17 cellular contexts compared by ENCODE assay signal in the genomic region with DNA sequence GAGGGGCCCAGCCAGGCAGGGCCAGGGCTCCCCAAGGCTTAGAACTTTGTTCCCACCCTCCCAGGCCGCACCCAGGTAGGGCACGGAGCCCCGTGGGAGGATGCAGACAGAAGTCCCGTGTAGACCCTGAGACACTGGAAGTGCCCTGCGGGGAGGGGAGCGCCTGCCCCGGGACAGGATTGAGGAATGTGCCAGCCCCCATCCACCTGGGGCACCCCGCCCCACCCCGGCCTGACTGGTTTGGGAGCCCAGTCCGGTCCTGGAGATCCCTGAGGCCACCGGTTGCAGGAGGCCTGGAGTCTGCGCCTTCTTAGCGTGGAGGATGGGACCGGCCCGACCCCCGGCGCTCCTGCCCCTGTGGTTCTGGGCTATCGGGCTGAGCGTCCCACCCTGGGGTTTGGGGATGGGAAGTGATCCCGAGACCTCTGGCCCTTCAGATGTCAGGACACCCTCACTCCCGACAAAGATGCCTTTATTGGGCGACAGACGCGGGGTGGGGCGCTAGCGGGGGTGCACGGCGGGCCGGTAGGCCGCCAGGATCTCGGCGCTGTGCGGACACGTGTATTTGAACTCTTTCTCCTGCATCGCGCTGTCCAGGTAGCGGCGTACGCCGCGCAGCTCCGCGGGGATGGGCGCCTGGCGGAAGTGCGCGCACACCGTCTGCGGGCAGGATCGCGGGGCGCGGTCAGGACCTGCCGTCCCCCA. TPM values are rescaled to one million over a fixed set of nuclear protein-coding genes. Genes with fewer than 3 reads are reported as not detected.
A peak's percentile ranks its signal among the peaks of the same experiment; 100 is the strongest.
DNase-seq lines count a peak whose midpoint lies in the region; ATAC-seq, FAIRE-seq and TF ChIP-seq lines count a peak whose summit lies in the region.
"Had no signal": no experiment of that assay in that cellular context is flagged by ENCODE, and none has a peak within 500 bp of the region (broad histone marks: within the 10 kb centered on the region; RNA-seq: fewer than 3 reads in every experiment).

No MANE protein-coding gene starts in this region.

- no peaks in the 10 kb centered on the region for H4K20me1 ChIP-seq in GM23338 (replicated peaks; ENCODE audit: insufficient read depth)
- no peaks in the 10 kb centered on the region for H4K20me1 ChIP-seq in K562 (replicated peaks; ENCODE audit: control insufficient read depth, insufficient read depth, low read length)

- no peak for TF ChIP-seq EP300 in K562 (IDR thresholded peaks at IDR 0.05; ENCODE audit: low read length)

- H3K36me3 Mint-ChIP-seq in activated CD4-positive, alpha-beta T cell treated with anti-CD3 and anti-CD28 coated beads, Interleukin-2, amount 10 ng/mL, durations not matched to agents 24 days and 14 days (ENCODE audit: low read depth): peaks cover 18% of the 10 kb centered on the region
- H3K36me3 Mint-ChIP-seq in GM23338 (ENCODE audit: low read depth) (no peaks in the 10 kb centered on the region; the same call in 2 of the 3 replicates), natural killer cell (no peaks in the 10 kb centered on the region)

- H3K27ac Mint-ChIP-seq in activated CD4-positive, alpha-beta T cell treated with anti-CD3 and anti-CD28 coated beads, Interleukin-2, amount 10 ng/mL, durations not matched to agents 24 days and 14 days: no peak overlapping the region
- H3K27ac Mint-ChIP-seq in GM23338 (no peak overlapping the region), natural killer cell (peak overlapping the region; percentile 92 to 96)

- BruUV-seq in K562 (replicated peaks; lab: Mats Ljungman, UMichigan): no TSS peak

- no peak for TF ChIP-seq POLR2A in K562 (conservative IDR thresholded peaks at IDR 0.05)

- in situ Hi-C loops in K562 (cut with MboI): no loop called here

- H3K9ac ChIP-seq in K562 (ENCODE audit: insufficient read depth in 1 of 2, low read depth in 2 of 2, low read length in 2 of 2): no peak overlapping the region; a peak in 1 of 4 replicates
- H3K9ac ChIP-seq: parathyroid adenoma had no signal

- TF ChIP-seq CTCF in GM23338 (conservative IDR thresholded peaks at IDR 0.05; ENCODE audit: low read depth in 2 of 2) (no peak), K562 (IDR thresholded peaks at IDR 0.05 in 2 of 3, conservative IDR thresholded peaks at IDR 0.05 in 1 of 3; ENCODE audit: insufficient read depth in 2 of 3, low read depth in 1 of 3, low read length in 3 of 3) (no peak), natural killer cell (IDR thresholded peaks at IDR 0.05) (no peak)

- peaks cover 50% of the 10 kb centered on the region for H3K27me3 ChIP-seq in GM23338 (ENCODE audit: insufficient read depth)
- no peaks in the 10 kb centered on the region for H3K27me3 ChIP-seq in K562 (ENCODE audit: control insufficient read depth in 2 of 2, insufficient read depth in 2 of 2, low read length in 2 of 2)

- intact Hi-C loops in activated CD4-positive, alpha-beta T cell treated with anti-CD3 and anti-CD28 coated beads, Interleukin-2, amount 10 ng/mL, durations not matched to agents 24 days and 14 days (cut with micrococcal nuclease): no loop called here
- intact Hi-C loops in K562 (cut with micrococcal nuclease) (loop anchor here (5.0 kb wide), 1 partner anchor 47 kb away; the partner anchor contains the start of gene C8G), natural killer cell (cut with micrococcal nuclease) (no loop called here)

- H3K4me2 ChIP-seq in GM23338 (peak overlapping the region; percentile 86), K562 (ENCODE audit: insufficient read depth, low read length) (no peak overlapping the region)

- no peaks in the 10 kb centered on the region for H3K79me2 ChIP-seq in GM23338 (replicated peaks; ENCODE audit: insufficient read depth)
- H3K79me2 ChIP-seq in K562 (ENCODE audit: control insufficient read depth, insufficient read depth, low read length): peaks cover 18% of the 10 kb centered on the region
- H3K79me2 ChIP-seq: parathyroid adenoma had no signal

- H3K4me3 ChIP-seq in GM23338 (peak overlapping the region; percentile 55; the same call in 1 of the 2 replicates), K562 (no peak overlapping the region)

- H2AFZ ChIP-seq in GM23338: no peak overlapping the region
- H2AFZ ChIP-seq in K562 (ENCODE audit: low read depth, low read length): no peak overlapping the region
- H2AFZ ChIP-seq: parathyroid adenoma had no signal

- peaks cover 10% of the 10 kb centered on the region for H3K27me3 Mint-ChIP-seq in activated CD4-positive, alpha-beta T cell treated with anti-CD3 and anti-CD28 coated beads, Interleukin-2, amount 10 ng/mL, durations not matched to agents 24 days and 14 days
- H3K27me3 Mint-ChIP-seq in GM23338 (ENCODE audit: insufficient read depth, low read depth, poor library complexity) (peaks cover 31% of the 10 kb centered on the region), natural killer cell (ENCODE audit: low read depth in 2 of 2) (no peaks in the 10 kb centered on the region)

- H3F3A ChIP-seq in GM23338 (replicated peaks; ENCODE audit: low read depth): no peaks in the 10 kb centered on the region

- H3K4me1 ChIP-seq in GM23338 (ENCODE audit: insufficient read depth): peaks cover 6% of the 10 kb centered on the region; the same call in 1 of the 2 replicates
- peaks cover 30 to 75% of the 10 kb centered on the region in 2 experiments for H3K4me1 ChIP-seq in K562 (replicated peaks in 1 of 2; ENCODE audit: control insufficient read depth in 2 of 2, insufficient read depth in 2 of 2, low read length in 2 of 2)
- H3K4me1 ChIP-seq: parathyroid adenoma had no signal

- H3K9me2 ChIP-seq in GM23338 (ENCODE audit: insufficient read depth): no peaks in the 10 kb centered on the region

- H3K27ac ChIP-seq in GM23338 (ENCODE audit: low read depth): no peak overlapping the region
- no peak overlapping the region for H3K27ac ChIP-seq in K562 (ENCODE audit: extremely low read depth, low read depth, low read length)
- H3K27ac ChIP-seq: parathyroid adenoma had no signal

- no peak for TF ChIP-seq RAD21 in K562 (CRISPR knock-in tag; conservative IDR thresholded peaks at IDR 0.05 in 1 of 2, IDR thresholded peaks at IDR 0.05 in 1 of 2)

- POLR2A ChIA-PET in K562 (lab: Yijun Ruan, JAX): no interaction called here

- peaks cover 6% of the 10 kb centered on the region for H3K9me3 ChIP-seq in K562 (replicated peaks; ENCODE audit: control insufficient read depth, insufficient read depth, low read depth, low read length)

- CTCF ChIA-PET in K562 (lab: Yijun Ruan, JAX; ENCODE audit: low intra/inter-chr PET ratio): no interaction called here

- ATAC-seq in GM23338 (peak; percentile 19), K562 (no peak), natural killer cell (no peak)

- DNase-seq in activated CD4-positive, alpha-beta T cell treated with anti-CD3 and anti-CD28 coated beads, Interleukin-2, amount 10 ng/mL, durations not matched to agents 24 days and 14 days: no peak
- DNase-seq in activated CD4-positive, alpha-beta T cell treated with anti-CD3 and anti-CD28 coated beads, Interleukin-2, amount 50 U/mL, for 1 hour: no peak
- DNase-seq in GM23338 (ENCODE audit: low spot score) (peak; percentile 49), K562 (ENCODE audit: extremely low read depth in 1 of 4, low spot score in 3 of 4) (no peak), natural killer cell (no peak), AG08395 (ENCODE audit: low spot score) (no peak), retina (no peak), NCI-H2029 (lab: John Stamatoyannopoulos, UW) (no peak)
- DNase-seq: cerebellar nuclear complex; NCI-H1417 treated with DMSO at 0.1 percent for 48 hours; stimulated activated CD4-positive, alpha-beta T cell treated with anti-CD3 and anti-CD28 coated beads, Interleukin-12 subunit alpha, Interleukin-12 subunit beta, amount 100 ng/mL, for 4 hours had no signal

- no peaks in the 10 kb centered on the region for H3K9me1 ChIP-seq in K562 (ENCODE audit: control insufficient read depth, insufficient read depth, low read length)

- no peaks in the 10 kb centered on the region for H3K9me3 Mint-ChIP-seq in activated CD4-positive, alpha-beta T cell treated with anti-CD3 and anti-CD28 coated beads, Interleukin-2, amount 10 ng/mL, durations not matched to agents 24 days and 14 days
- H3K9me3 Mint-ChIP-seq in GM23338 (peaks cover 10% of the 10 kb centered on the region), natural killer cell (no peaks in the 10 kb centered on the region)

- H3K4me1 Mint-ChIP-seq in activated CD4-positive, alpha-beta T cell treated with anti-CD3 and anti-CD28 coated beads, Interleukin-2, amount 10 ng/mL, durations not matched to agents 24 days and 14 days: peaks cover 31% of the 10 kb centered on the region
- H3K4me1 Mint-ChIP-seq in GM23338 (peaks cover 3% of the 10 kb centered on the region), natural killer cell (peaks cover 32 to 70% of the 10 kb centered on the region in 2 donors)

- peak overlapping the region; percentile 87 for H3K4me3 Mint-ChIP-seq in activated CD4-positive, alpha-beta T cell treated with anti-CD3 and anti-CD28 coated beads, Interleukin-2, amount 10 ng/mL, durations not matched to agents 24 days and 14 days
- H3K4me3 Mint-ChIP-seq in GM23338 (peak overlapping the region; percentile 46; the same call in 2 of the 3 replicates), natural killer cell (peak overlapping the region; percentile 88)

- FAIRE-seq in K562 (lab: Jason Lieb, UNC): no peak
- FAIRE-seq: A204.1, endothelial cell of umbilical vein, G401.6, TTC549 had no signal

- no peaks in the 10 kb centered on the region for H3K36me3 ChIP-seq in GM23338 (ENCODE audit: insufficient read depth)
- peaks cover 22% of the 10 kb centered on the region; the same call in 1 of the 3 replicates for H3K36me3 ChIP-seq in K562 (ENCODE audit: control insufficient read depth, insufficient read depth, low read length)

- WGBS in K562 (ENCODE audit: insufficient coverage, low coverage, missing lambda C conversion rate): over 99% methylated on average over 33 of the region's 54 CpGs

RNA-seq across cellular contexts. Expression of gene CLIC3, which starts 2.0 kb away (rescaled TPM):
- not detected in 2 replicates for total RNA-seq in activated CD4-positive, alpha-beta T cell treated with anti-CD3 and anti-CD28 coated beads, Interleukin-2, amount 10 ng/mL, durations not matched to agents 24 days and 14 days
- total RNA-seq in GM23338 (2014; rRNA removed; shearing (Covaris generic)): 0.56 TPM in 1 of 2 replicates, not detected in the other
- 0.53 and 0.57 TPM in 2 replicates for polyA plus RNA-seq in GM23338 (2016; fragmentation: Nextera tagmentation; extraction: Ambion mirVana)
- not detected in 2 replicates for total RNA-seq in K562 (2011; cell fraction: chromatin; rRNA removed; ENCODE audit: low replicate concordance)
- not detected in 2 replicates for total RNA-seq in K562 (2011; cell fraction: nucleolus; rRNA removed)
- not detected in 2 replicates for total RNA-seq in K562 (2011; cell fraction: nucleoplasm; rRNA removed)
- not detected in 2 replicates for total RNA-seq in K562 (2014; rRNA removed)
- not detected in 2 replicates for total RNA-seq in K562 (2014; rRNA removed; fragmentation: Illumina TruSeq; extraction: Trizol)
- total RNA-seq in K562 (2015; rRNA removed; fragmentation: Illumina TruSeq; extraction: Trizol): not detected in 2 replicates
- 0.18 and 0.29 TPM in 2 replicates for total RNA-seq in K562 (2021)
- polyA plus RNA-seq in K562 (2011; rRNA removed): 0.07 TPM in 1 of 2 replicates, not detected in the other
- 0.22 and 1.1 TPM in 2 replicates for polyA plus RNA-seq in K562 (2011; cell fraction: cytosol; rRNA removed)
- 0.34 and 0.65 TPM in 2 replicates for polyA plus RNA-seq in K562 (2011; cell fraction: nucleus; rRNA removed)
- polyA plus RNA-seq in K562 (2012): 0.58 and 0.59 TPM in 2 replicates
- not detected in 2 replicates for polyA plus RNA-seq in K562 (2014; fragmentation: Illumina TruSeq; extraction: Trizol)
- not detected for polyA plus RNA-seq in K562 (2014; fragmentation: Nextera tagmentation; extraction: Ambion mirVana)
- polyA plus RNA-seq in K562 (2014; rRNA removed): 0.27 TPM in 1 of 2 replicates, not detected in the other
- not detected in 2 replicates for polyA minus RNA-seq in K562 (2011; rRNA and poly(A)+ RNA removed)
- not detected in 2 replicates for polyA minus RNA-seq in K562 (2011; cell fraction: cytosol; rRNA and poly(A)+ RNA removed)
- polyA minus RNA-seq in K562 (2011; cell fraction: nucleus; rRNA and poly(A)+ RNA removed): 0.27 and 0.44 TPM in 2 replicates
- 100 to 1,000 TPM; 144 to 286 (median 161) TPM for total RNA-seq in natural killer cell
- total RNA-seq: endothelial cell of umbilical vein had no signal

RNA-seq across cellular contexts. Expression of gene PAXX, which starts 2.1 kb away (rescaled TPM):
- 87.8 and 90.2 TPM in 2 replicates for total RNA-seq in activated CD4-positive, alpha-beta T cell treated with anti-CD3 and anti-CD28 coated beads, Interleukin-2, amount 10 ng/mL, durations not matched to agents 24 days and 14 days
- 33.9 and 71.5 TPM in 2 replicates for total RNA-seq in GM23338 (2014; rRNA removed; shearing (Covaris generic))
- polyA plus RNA-seq in GM23338 (2016; fragmentation: Nextera tagmentation; extraction: Ambion mirVana) (86.0 and 88.3 TPM in 2 replicates), K562 (2011; rRNA removed) (38.5 and 41.3 TPM in 2 replicates), K562 (2014; fragmentation: Illumina TruSeq; extraction: Trizol) (23.3 and 45.8 TPM in 2 replicates), K562 (2014; fragmentation: Nextera tagmentation; extraction: Ambion mirVana) (1 to 10 TPM; 1.2 to 6.2 TPM), K562 (2014; rRNA removed) (175 and 182 TPM in 2 replicates)
- total RNA-seq in K562 (2011; cell fraction: chromatin; rRNA removed; ENCODE audit: low replicate concordance): 38.8 and 156 TPM in 2 replicates
- 232 and 251 TPM in 2 replicates for total RNA-seq in K562 (2011; cell fraction: nucleolus; rRNA removed)
- 92.5 and 109 TPM in 2 replicates for total RNA-seq in K562 (2011; cell fraction: nucleoplasm; rRNA removed)
- total RNA-seq in K562 (2014; rRNA removed) (147 and 175 TPM in 2 replicates), K562 (2014; rRNA removed; fragmentation: Illumina TruSeq; extraction: Trizol) (13.6 and 20.4 TPM in 2 replicates), K562 (2015; rRNA removed; fragmentation: Illumina TruSeq; extraction: Trizol) (59.9 and 63.7 TPM in 2 replicates), K562 (2021) (136 and 140 TPM in 2 replicates), natural killer cell (100 to 1,000 TPM; 161 to 188 (median 161) TPM)
- 53.8 and 128 TPM in 2 replicates for polyA plus RNA-seq in K562 (2011; cell fraction: cytosol; rRNA removed)
- polyA plus RNA-seq in K562 (2011; cell fraction: nucleus; rRNA removed): 400 and 559 TPM in 2 replicates
- polyA plus RNA-seq in K562 (2012): 69.4 and 95.1 TPM in 2 replicates
- polyA minus RNA-seq in K562 (2011; rRNA and poly(A)+ RNA removed): 1.6 and 3.6 TPM in 2 replicates
- 13.8 and 14.0 TPM in 2 replicates for polyA minus RNA-seq in K562 (2011; cell fraction: cytosol; rRNA and poly(A)+ RNA removed)
- 57.6 and 59.5 TPM in 2 replicates for polyA minus RNA-seq in K562 (2011; cell fraction: nucleus; rRNA and poly(A)+ RNA removed)

RNA-seq across cellular contexts. Expression of gene LCNL1, which starts 11.5 kb away (rescaled TPM):
- total RNA-seq in activated CD4-positive, alpha-beta T cell treated with anti-CD3 and anti-CD28 coated beads, Interleukin-2, amount 10 ng/mL, durations not matched to agents 24 days and 14 days: not detected in 2 replicates
- not detected in 2 replicates for total RNA-seq in GM23338 (2014; rRNA removed; shearing (Covaris generic))
- polyA plus RNA-seq in GM23338 (2016; fragmentation: Nextera tagmentation; extraction: Ambion mirVana) (0.11 and 0.14 TPM in 2 replicates), K562 (2011; rRNA removed) (0.04 and 0.14 TPM in 2 replicates), K562 (2014; fragmentation: Illumina TruSeq; extraction: Trizol) (0.04 TPM in 1 of 2 replicates, not detected in the other), K562 (2014; fragmentation: Nextera tagmentation; extraction: Ambion mirVana) (not detected), K562 (2014; rRNA removed) (0.11 and 0.12 TPM in 2 replicates)
- total RNA-seq in K562 (2011; cell fraction: chromatin; rRNA removed; ENCODE audit: low replicate concordance): 3.1 and 3.4 TPM in 2 replicates
- 1.2 and 1.7 TPM in 2 replicates for total RNA-seq in K562 (2011; cell fraction: nucleolus; rRNA removed)
- total RNA-seq in K562 (2011; cell fraction: nucleoplasm; rRNA removed): 3.5 and 4.7 TPM in 2 replicates
- total RNA-seq in K562 (2014; rRNA removed) (0.08 TPM in 1 of 2 replicates, not detected in the other), K562 (2014; rRNA removed; fragmentation: Illumina TruSeq; extraction: Trizol) (0.04 and 0.10 TPM in 2 replicates), K562 (2015; rRNA removed; fragmentation: Illumina TruSeq; extraction: Trizol) (not detected in 2 replicates), K562 (2021) (0.11 and 0.16 TPM in 2 replicates), natural killer cell (1 to 10 TPM; 4.9 to 8.4 (median 8.2) TPM)
- 0.21 TPM in 1 of 2 replicates, not detected in the other for polyA plus RNA-seq in K562 (2011; cell fraction: cytosol; rRNA removed)
- 2.1 and 4.2 TPM in 2 replicates for polyA plus RNA-seq in K562 (2011; cell fraction: nucleus; rRNA removed)
- 0.30 and 0.53 TPM in 2 replicates for polyA plus RNA-seq in K562 (2012)
- 0.27 and 0.81 TPM in 2 replicates for polyA minus RNA-seq in K562 (2011; rRNA and poly(A)+ RNA removed)
- not detected in 2 replicates for polyA minus RNA-seq in K562 (2011; cell fraction: cytosol; rRNA and poly(A)+ RNA removed)
- polyA minus RNA-seq in K562 (2011; cell fraction: nucleus; rRNA and poly(A)+ RNA removed): 1.3 and 2.4 TPM in 2 replicates
- total RNA-seq: endothelial cell of umbilical vein, subcutaneous adipose tissue had no signal
- polyA plus RNA-seq: endothelial cell of umbilical vein had no signal

RNA-seq across cellular contexts. Expression of gene PTGDS, which starts 17.0 kb away (rescaled TPM):
- total RNA-seq in activated CD4-positive, alpha-beta T cell treated with anti-CD3 and anti-CD28 coated beads, Interleukin-2, amount 10 ng/mL, durations not matched to agents 24 days and 14 days: not detected in 2 replicates
- total RNA-seq in GM23338 (2014; rRNA removed; shearing (Covaris generic)): 1.9 TPM in 1 of 2 replicates, not detected in the other
- polyA plus RNA-seq in GM23338 (2016; fragmentation: Nextera tagmentation; extraction: Ambion mirVana) (3.1 and 5.9 TPM in 2 replicates), K562 (2011; rRNA removed) (2.6 and 4.4 TPM in 2 replicates), K562 (2014; fragmentation: Illumina TruSeq; extraction: Trizol) (1.2 and 2.7 TPM in 2 replicates), K562 (2014; fragmentation: Nextera tagmentation; extraction: Ambion mirVana) (under 1 TPM; 0.46 to 0.55 TPM), K562 (2014; rRNA removed) (7.0 and 7.1 TPM in 2 replicates)
- total RNA-seq in K562 (2011; cell fraction: chromatin; rRNA removed; ENCODE audit: low replicate concordance): 1.9 and 6.7 TPM in 2 replicates
- total RNA-seq in K562 (2011; cell fraction: nucleolus; rRNA removed): 6.7 and 8.8 TPM in 2 replicates
- total RNA-seq in K562 (2011; cell fraction: nucleoplasm; rRNA removed): 4.5 and 5.2 TPM in 2 replicates
- total RNA-seq in K562 (2014; rRNA removed) (5.2 and 7.4 TPM in 2 replicates), K562 (2014; rRNA removed; fragmentation: Illumina TruSeq; extraction: Trizol) (0.65 TPM in 1 of 2 replicates, not detected in the other), K562 (2015; rRNA removed; fragmentation: Illumina TruSeq; extraction: Trizol) (2.0 and 2.9 TPM in 2 replicates), K562 (2021) (4.6 and 4.7 TPM in 2 replicates), natural killer cell (100 to 1,000 TPM; 157 to 361 (median 296) TPM)
- polyA plus RNA-seq in K562 (2011; cell fraction: cytosol; rRNA removed): 5.3 and 10.5 TPM in 2 replicates
- polyA plus RNA-seq in K562 (2011; cell fraction: nucleus; rRNA removed): 23.2 and 26.0 TPM in 2 replicates
- polyA plus RNA-seq in K562 (2012): 8.5 and 12.1 TPM in 2 replicates
- polyA minus RNA-seq in K562 (2011; rRNA and poly(A)+ RNA removed): 0.51 TPM in 1 of 2 replicates, not detected in the other
- 1.8 and 3.4 TPM in 2 replicates for polyA minus RNA-seq in K562 (2011; cell fraction: cytosol; rRNA and poly(A)+ RNA removed)
- 5.7 and 10.0 TPM in 2 replicates for polyA minus RNA-seq in K562 (2011; cell fraction: nucleus; rRNA and poly(A)+ RNA removed)
- total RNA-seq: endothelial cell of umbilical vein had no signal
- polyA plus RNA-seq: endothelial cell of umbilical vein had no signal

RNA-seq across cellular contexts. Expression of gene ABCA2, which starts 33.7 kb away (rescaled TPM):
- 25.0 and 25.9 TPM in 2 replicates for total RNA-seq in activated CD4-positive, alpha-beta T cell treated with anti-CD3 and anti-CD28 coated beads, Interleukin-2, amount 10 ng/mL, durations not matched to agents 24 days and 14 days
- 14.2 and 16.0 TPM in 2 replicates for total RNA-seq in GM23338 (2014; rRNA removed; shearing (Covaris generic))
- polyA plus RNA-seq in GM23338 (2016; fragmentation: Nextera tagmentation; extraction: Ambion mirVana) (5.6 and 7.0 TPM in 2 replicates), K562 (2011; rRNA removed) (12.1 and 24.4 TPM in 2 replicates), K562 (2014; fragmentation: Illumina TruSeq; extraction: Trizol) (6.1 and 9.9 TPM in 2 replicates), K562 (2014; fragmentation: Nextera tagmentation; extraction: Ambion mirVana) (not detected), K562 (2014; rRNA removed) (16.2 and 16.3 TPM in 2 replicates)
- total RNA-seq in K562 (2011; cell fraction: chromatin; rRNA removed; ENCODE audit: low replicate concordance): 47.9 and 167 TPM in 2 replicates
- total RNA-seq in K562 (2011; cell fraction: nucleolus; rRNA removed): 116 and 131 TPM in 2 replicates
- total RNA-seq in K562 (2011; cell fraction: nucleoplasm; rRNA removed): 56.3 and 68.3 TPM in 2 replicates
- total RNA-seq in K562 (2014; rRNA removed) (4.6 and 5.5 TPM in 2 replicates), K562 (2014; rRNA removed; fragmentation: Illumina TruSeq; extraction: Trizol) (0.69 and 0.99 TPM in 2 replicates), K562 (2015; rRNA removed; fragmentation: Illumina TruSeq; extraction: Trizol) (1.6 and 2.9 TPM in 2 replicates), K562 (2021) (12.1 and 14.9 TPM in 2 replicates), natural killer cell (100 to 1,000 TPM; 356 to 416 (median 357) TPM)
- 19.7 and 23.3 TPM in 2 replicates for polyA plus RNA-seq in K562 (2011; cell fraction: cytosol; rRNA removed)
- polyA plus RNA-seq in K562 (2011; cell fraction: nucleus; rRNA removed): 253 and 318 TPM in 2 replicates
- 13.8 and 24.2 TPM in 2 replicates for polyA plus RNA-seq in K562 (2012)
- polyA minus RNA-seq in K562 (2011; rRNA and poly(A)+ RNA removed): 6.6 and 8.6 TPM in 2 replicates
- polyA minus RNA-seq in K562 (2011; cell fraction: cytosol; rRNA and poly(A)+ RNA removed): 13.4 and 28.5 TPM in 2 replicates
- 43.2 and 52.5 TPM in 2 replicates for polyA minus RNA-seq in K562 (2011; cell fraction: nucleus; rRNA and poly(A)+ RNA removed)

Comparison
In these comparisons a context has a peak if more than half of its experiments do, and no peak if none do; other contexts are left out.
1. H3K27ac Mint-ChIP-seq: peak in natural killer cell (2 of 2); none in activated CD4-positive, alpha-beta T cell treated with anti-CD3 and anti-CD28 coated beads, Interleukin-2, amount 10 ng/mL, durations not matched to agents 24 days and 14 days (single experiment) and GM23338 (single experiment).
2. RNA of gene CLIC3, which starts 2.0 kb away (total RNA-seq): 144 to 286 TPM in natural killer cell; 0.56 TPM in GM23338, not detected in activated CD4-positive, alpha-beta T cell treated with anti-CD3 and anti-CD28 coated beads, Interleukin-2, amount 10 ng/mL, durations not matched to agents 24 days and 14 days and 0.18 to 0.29 TPM in K562; every median in the first group is over 10 times any median in the second.
3. Peak in every context shown above with its lines, with median percentiles within 50 percentile points of each other: H3K4me3 Mint-ChIP-seq.